Comparison of ENCODE assay signal across 8 cellular contexts in the genomic region with DNA sequence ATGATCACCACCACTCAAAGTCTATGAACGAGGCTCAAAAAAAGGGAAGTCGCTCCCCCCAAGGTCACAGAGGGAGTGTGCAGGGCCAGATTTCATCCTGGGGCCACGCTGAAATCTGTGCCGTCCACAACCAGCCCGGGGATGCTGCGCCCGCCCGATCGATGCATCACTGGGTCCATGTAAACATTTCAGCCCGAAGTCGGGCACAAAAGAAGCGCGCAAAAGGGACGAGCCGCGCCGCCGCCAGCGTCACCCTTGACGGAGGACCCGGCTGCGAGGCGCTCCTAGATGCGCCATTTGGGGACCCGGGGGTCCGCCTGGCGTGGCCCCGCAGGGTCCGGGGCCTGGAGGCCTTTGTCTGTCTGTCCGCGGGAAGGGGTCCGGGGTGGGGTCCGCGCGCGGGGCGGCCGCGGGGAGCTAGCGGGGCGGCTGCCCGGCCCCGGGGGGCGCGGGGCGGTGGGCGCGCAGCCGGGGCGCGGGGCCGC. TPM values are rescaled to one million over a fixed set of nuclear protein-coding genes. Genes with fewer than 3 reads are reported as not detected.
A peak's percentile ranks its signal among the peaks of the same experiment; 100 is the strongest.
DNase-seq lines count a peak whose midpoint lies in the region; ATAC-seq and TF ChIP-seq lines count a peak whose summit lies in the region.

No MANE protein-coding gene starts in this region.

- intact Hi-C loops in vagina (cut with DNase I): no loop called here

- H3K9me3 ChIP-seq in vagina: no peaks in the 10 kb centered on the region

- peak overlapping the region; percentile 74 for H3K27ac ChIP-seq in vagina

- no peak for TF ChIP-seq POLR2A in vagina (IDR thresholded peaks at IDR 0.05)

- peak; percentile 14 for DNase-seq in A172 (ENCODE audit: low spot score)
- DNase-seq in NOMO-1 treated with DMSO at 0.1 percent for 48 hours (lab: John Stamatoyannopoulos, UW; ENCODE audit: unreplicated experiment): peak; percentile 11
- peak; percentile 30 for DNase-seq in activated gamma-delta T cell (lab: John Stamatoyannopoulos, UW)
- peak; percentile 71 for DNase-seq in germinal center (ENCODE audit: low spot score)
- peak in 36 of 56 donors; percentile 6 to 64 (median 37) for DNase-seq in nucleus accumbens (lab: John Stamatoyannopoulos, UW)
- DNase-seq in vagina (ENCODE audit: extremely low spot score in 2 of 2): no peak

- peak overlapping the region; percentile 83 to 96 for H3K4me3 ChIP-seq in vagina

- H3K27me3 ChIP-seq in vagina: no peaks in the 10 kb centered on the region

- peaks cover 0 to 26% of the 10 kb centered on the region in 2 donors for H3K36me3 ChIP-seq in vagina

- peak; percentile 47 for ATAC-seq in GM18511 (IDR thresholded peaks at IDR 0.05; ENCODE audit: unreplicated experiment)
- ATAC-seq in HG02970 (IDR thresholded peaks at IDR 0.05; ENCODE audit: low FRiP score, unreplicated experiment): peak; percentile 35

- peaks cover 21% of the 10 kb centered on the region for H3K4me1 ChIP-seq in vagina

- no peak for TF ChIP-seq CTCF in vagina (IDR thresholded peaks at IDR 0.05)

RNA-seq across cellular contexts. Expression of a gene that starts 0.5 kb away (rescaled TPM):
- total RNA-seq in A172 (2014; rRNA removed; shearing (Covaris generic)): 60.3 and 65.3 TPM in 2 replicates
- total RNA-seq in vagina: 62.4 TPM

Comparison
In these comparisons a context has a peak if more than half of its experiments do, and no peak if none do; other contexts are left out.
1. DNase-seq: peak in A172 (single experiment), NOMO-1 treated with DMSO at 0.1 percent for 48 hours (single experiment), activated gamma-delta T cell (single experiment), germinal center (single experiment) and nucleus accumbens (36 of 56); none in vagina (0 of 2).